In the genomic region with DNA sequence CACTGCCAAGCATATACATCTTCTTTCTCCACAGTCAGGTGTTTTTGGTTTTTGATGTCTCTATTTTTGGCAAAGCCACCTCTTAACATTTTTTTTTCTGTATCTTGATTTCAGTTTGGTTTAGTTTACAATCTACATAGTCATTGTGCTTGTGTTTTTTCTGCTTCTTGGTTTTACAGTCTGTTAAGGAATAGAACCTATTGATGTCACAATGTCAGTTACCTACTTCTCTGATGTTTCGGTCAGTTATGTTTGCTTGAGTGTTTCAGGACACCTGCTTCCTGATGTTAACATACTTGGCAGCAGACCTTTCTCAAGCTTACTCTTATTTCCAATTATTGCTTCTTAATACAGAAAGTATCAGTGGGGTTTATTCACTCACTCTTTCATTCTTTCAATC, we compare ENCODE assay signal across 17 cellular contexts.
DNase-seq lines count a peak whose midpoint lies in the region; ATAC-seq, FAIRE-seq and TF ChIP-seq lines count a peak whose summit lies in the region.
"Had no signal": no experiment of that assay in that cellular context is flagged by ENCODE, and none has a peak within 500 bp of the region (broad histone marks: within the 10 kb centered on the region; RNA-seq: fewer than 3 reads in every experiment).

No MANE protein-coding gene starts in this region.

- RAD21 ChIA-PET in GM12878 (lab: Charles Lee; ENCODE audit: unreplicated experiment) = no interaction called here

- CTCF ChIA-PET in GM12878 (lab: Yijun Ruan, JAX) = no interaction called here

- no peaks in the 10 kb centered on the region for H3K79me2 ChIP-seq in GM12878 (ENCODE audit: control insufficient read depth, insufficient read depth, low read length)

- no peaks in the 10 kb centered on the region for H4K20me1 ChIP-seq in GM12878 (ENCODE audit: control insufficient read depth, insufficient read depth)

- peaks cover 14% of the 10 kb centered on the region for H3K4me1 Mint-ChIP-seq in mesothelial cell of epicardium
- no peaks in the 10 kb centered on the region for H3K4me1 Mint-ChIP-seq in activated T-helper 17 cell treated with anti-CD3 and anti-CD28 coated beads, Interleukin-2, amount 50 U/mL, for 72 hours

- TF ChIP-seq POLR2A in GM12878 (IDR thresholded peaks at IDR 0.05; ENCODE audit: low read depth, low read length) = no peak

- H3K27me3 ChIP-seq in GM12878 (replicated peaks in 1 of 2; ENCODE audit: control insufficient read depth in 2 of 2, insufficient read depth in 2 of 2, low read length in 1 of 2) (no peaks in the 10 kb centered on the region), BE2C (no peaks in the 10 kb centered on the region), WERI-Rb-1 (ENCODE audit: insufficient read depth, low read depth, severe bottlenecking) (no peaks in the 10 kb centered on the region)
- H3K27me3 ChIP-seq: adrenal gland, foreskin keratinocyte, thyroid gland had no signal

- H3K4me1 ChIP-seq in GM12878 (ENCODE audit: control insufficient read depth, insufficient read depth, low read length) = no peaks in the 10 kb centered on the region
- no peaks in the 10 kb centered on the region for H3K4me1 ChIP-seq in BE2C
- H3K4me1 ChIP-seq: adrenal gland, foreskin keratinocyte, thyroid gland had no signal

- no peaks in the 10 kb centered on the region for H3K27me3 Mint-ChIP-seq in mesothelial cell of epicardium (ENCODE audit: low read depth)
- no peaks in the 10 kb centered on the region for H3K27me3 Mint-ChIP-seq in activated T-helper 17 cell treated with anti-CD3 and anti-CD28 coated beads, Interleukin-2, amount 50 U/mL, for 72 hours

- ATAC-seq in GM18873 (IDR thresholded peaks at IDR 0.05; ENCODE audit: low FRiP score, unreplicated experiment) (peak; percentile 79), GM21529 (IDR thresholded peaks at IDR 0.05; ENCODE audit: unreplicated experiment) (peak; percentile 77), HG03095 (IDR thresholded peaks at IDR 0.05; ENCODE audit: unreplicated experiment) (peak; percentile 89), GM12878 (peak; percentile 83)
- no peak for ATAC-seq in activated T-helper 17 cell treated with anti-CD3 and anti-CD28 coated beads, Interleukin-2, amount 50 U/mL, for 72 hours (replicated peaks)
- ATAC-seq: foreskin keratinocyte had no signal

- no peaks in the 10 kb centered on the region for H3K9me3 Mint-ChIP-seq in mesothelial cell of epicardium
- H3K9me3 Mint-ChIP-seq in activated T-helper 17 cell treated with anti-CD3 and anti-CD28 coated beads, Interleukin-2, amount 50 U/mL, for 72 hours = peaks cover 5% of the 10 kb centered on the region

- no peak for TF ChIP-seq EP300 in GM12878 (IDR thresholded peaks at IDR 0.05; ENCODE audit: borderline replicate concordance in 1 of 2, control insufficient read depth in 1 of 2, low read depth in 2 of 2, low read length in 2 of 2)

- in situ Hi-C loops in GM12878 (cut with MboI) = no loop called here

- no TSS peak for BruUV-seq in GM12878 (replicated peaks; lab: Mats Ljungman, UMichigan)

- no peak overlapping the region for H3K27ac Mint-ChIP-seq in mesothelial cell of epicardium
- no peak overlapping the region for H3K27ac Mint-ChIP-seq in activated T-helper 17 cell treated with anti-CD3 and anti-CD28 coated beads, Interleukin-2, amount 50 U/mL, for 72 hours

- DNase-seq in GM12878 (ENCODE audit: low read depth, low spot score) (no peak), mesothelial cell of epicardium (ENCODE audit: low spot score in 2 of 2, unreplicated experiment in 2 of 2) (no peak), BE2C (no peak), WERI-Rb-1 (no peak)
- DNase-seq: activated CD8-positive, alpha-beta memory T cell treated with anti-CD3 and anti-CD28 coated beads for 24 hours; adrenal gland; foreskin keratinocyte; MV-4-11; RPMI8226; thyroid gland had no signal

- peak; percentile 64 for FAIRE-seq in GM12878 (lab: Jason Lieb, UNC)
- FAIRE-seq: endometrium, H54 had no signal

- intact Hi-C loops in GM12878 (cut with micrococcal nuclease; ENCODE audit: unreplicated experiment) = no loop called here

- H3K36me3 ChIP-seq in GM12878 (ENCODE audit: control insufficient read depth in 2 of 2, insufficient read depth in 2 of 2, low read length in 1 of 2) = no peaks in the 10 kb centered on the region
- H3K36me3 ChIP-seq in BE2C = no peaks in the 10 kb centered on the region
- no peaks in the 10 kb centered on the region for H3K36me3 ChIP-seq in WERI-Rb-1
- H3K36me3 ChIP-seq: adrenal gland, thyroid gland had no signal

- no peak overlapping the region for H3K27ac ChIP-seq in GM12878 (ENCODE audit: control insufficient read depth, insufficient read depth)
- no peak overlapping the region for H3K27ac ChIP-seq in WERI-Rb-1
- H3K27ac ChIP-seq: adrenal gland, foreskin keratinocyte, skin epidermis, thyroid gland had no signal

- no peak for TF ChIP-seq RAD21 in GM12878 (IDR thresholded peaks at IDR 0.05; ENCODE audit: insufficient read depth, low read depth, low read length)

- no peak overlapping the region for H3K9ac ChIP-seq in GM12878 (ENCODE audit: control insufficient read depth, insufficient read depth, low read length)

- SMC1A ChIA-PET in GM12878 (lab: Charles Lee; ENCODE audit: uncharacterized antibody, unreplicated experiment) = no interaction called here

- H3K9me3 ChIP-seq in GM12878 (replicated peaks; ENCODE audit: control insufficient read depth, insufficient read depth, low read length) (no peaks in the 10 kb centered on the region), BE2C (no peaks in the 10 kb centered on the region), WERI-Rb-1 (ENCODE audit: severe bottlenecking) (no peaks in the 10 kb centered on the region)
- H3K9me3 ChIP-seq: adrenal gland, thyroid gland had no signal

- H3K36me3 Mint-ChIP-seq in mesothelial cell of epicardium = no peaks in the 10 kb centered on the region
- H3K36me3 Mint-ChIP-seq in activated T-helper 17 cell treated with anti-CD3 and anti-CD28 coated beads, Interleukin-2, amount 50 U/mL, for 72 hours (ENCODE audit: low read depth) = no peaks in the 10 kb centered on the region

- 8% methylated on average over 1 of the region's 1 CpG for WGBS in GM12878 (ENCODE audit: insufficient coverage, insufficient replicate concordance, low lambda C conversion rate, missing lambda C conversion rate)

- H3K4me3 ChIP-seq in GM12878 (no peak overlapping the region), BE2C (ENCODE audit: low read depth, low read length) (no peak overlapping the region), WERI-Rb-1 (ENCODE audit: low read depth, low read length) (no peak overlapping the region)
- H3K4me3 ChIP-seq: adrenal gland, skin epidermis, thyroid gland had no signal

- H3K4me2 ChIP-seq in GM12878 (ENCODE audit: control insufficient read depth, insufficient read depth) = no peak overlapping the region

- TF ChIP-seq CTCF in GM12878 (IDR thresholded peaks at IDR 0.05 in 2 of 3, conservative IDR thresholded peaks at IDR 0.05 in 1 of 3; ENCODE audit: control insufficient read depth in 2 of 3, extremely low read depth in 1 of 3, insufficient read depth in 1 of 3, low read depth in 3 of 3, low read length in 3 of 3) (no peak), mesothelial cell of epicardium (IDR thresholded peaks at IDR 0.05; ENCODE audit: unreplicated experiment) (no peak), BE2C (IDR thresholded peaks at IDR 0.05; ENCODE audit: low read depth, low read length) (no peak), WERI-Rb-1 (IDR thresholded peaks at IDR 0.05; ENCODE audit: low read depth, low read length) (no peak)

- POLR2A ChIA-PET in GM12878 (lab: Charles Lee) = no interaction called here

- H2AFZ ChIP-seq in GM12878 (ENCODE audit: control insufficient read depth, low read depth, low read length) = peak overlapping the region; percentile 51; the same call in 1 of the 2 replicates

- no peak overlapping the region for H3K4me3 Mint-ChIP-seq in mesothelial cell of epicardium
- no peak overlapping the region for H3K4me3 Mint-ChIP-seq in activated T-helper 17 cell treated with anti-CD3 and anti-CD28 coated beads, Interleukin-2, amount 50 U/mL, for 72 hours

TF ChIP-seq in GM12878, 131 proteins besides CTCF, POLR2A, EP300 and RAD21 (continues in another document):
- peak; percentile 26; the same call in 1 of the 2 replicates for TF ChIP-seq JUNB (IDR thresholded peaks at IDR 0.05)
- 0 out of 2 replicates have a peak, but pooled peaks have one; percentile 15 for TF ChIP-seq CREB1 (IDR thresholded peaks at IDR 0.05; ENCODE audit: low read depth)
- TF ChIP-seq BRCA1 (IDR thresholded peaks at IDR 0.05; ENCODE audit: low read depth, low read length) = no peak
- TF ChIP-seq, protein P1, sequence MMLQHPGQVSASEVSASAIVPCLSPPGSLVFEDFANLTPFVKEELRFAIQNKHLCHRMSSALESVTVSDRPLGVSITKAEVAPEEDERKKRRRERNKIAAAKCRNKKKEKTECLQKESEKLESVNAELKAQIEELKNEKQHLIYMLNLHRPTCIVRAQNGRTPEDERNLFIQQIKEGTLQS (IDR thresholded peaks at IDR 0.05; ENCODE audit: borderline replicate concordance, extremely low read depth, low read depth, low read length) = no peak
- TF ChIP-seq YBX1 (IDR thresholded peaks at IDR 0.05) = no peak
- TF ChIP-seq STAT3 (IDR thresholded peaks at IDR 0.05; ENCODE audit: low read depth, low read length) = no peak
- TF ChIP-seq, protein P2, sequence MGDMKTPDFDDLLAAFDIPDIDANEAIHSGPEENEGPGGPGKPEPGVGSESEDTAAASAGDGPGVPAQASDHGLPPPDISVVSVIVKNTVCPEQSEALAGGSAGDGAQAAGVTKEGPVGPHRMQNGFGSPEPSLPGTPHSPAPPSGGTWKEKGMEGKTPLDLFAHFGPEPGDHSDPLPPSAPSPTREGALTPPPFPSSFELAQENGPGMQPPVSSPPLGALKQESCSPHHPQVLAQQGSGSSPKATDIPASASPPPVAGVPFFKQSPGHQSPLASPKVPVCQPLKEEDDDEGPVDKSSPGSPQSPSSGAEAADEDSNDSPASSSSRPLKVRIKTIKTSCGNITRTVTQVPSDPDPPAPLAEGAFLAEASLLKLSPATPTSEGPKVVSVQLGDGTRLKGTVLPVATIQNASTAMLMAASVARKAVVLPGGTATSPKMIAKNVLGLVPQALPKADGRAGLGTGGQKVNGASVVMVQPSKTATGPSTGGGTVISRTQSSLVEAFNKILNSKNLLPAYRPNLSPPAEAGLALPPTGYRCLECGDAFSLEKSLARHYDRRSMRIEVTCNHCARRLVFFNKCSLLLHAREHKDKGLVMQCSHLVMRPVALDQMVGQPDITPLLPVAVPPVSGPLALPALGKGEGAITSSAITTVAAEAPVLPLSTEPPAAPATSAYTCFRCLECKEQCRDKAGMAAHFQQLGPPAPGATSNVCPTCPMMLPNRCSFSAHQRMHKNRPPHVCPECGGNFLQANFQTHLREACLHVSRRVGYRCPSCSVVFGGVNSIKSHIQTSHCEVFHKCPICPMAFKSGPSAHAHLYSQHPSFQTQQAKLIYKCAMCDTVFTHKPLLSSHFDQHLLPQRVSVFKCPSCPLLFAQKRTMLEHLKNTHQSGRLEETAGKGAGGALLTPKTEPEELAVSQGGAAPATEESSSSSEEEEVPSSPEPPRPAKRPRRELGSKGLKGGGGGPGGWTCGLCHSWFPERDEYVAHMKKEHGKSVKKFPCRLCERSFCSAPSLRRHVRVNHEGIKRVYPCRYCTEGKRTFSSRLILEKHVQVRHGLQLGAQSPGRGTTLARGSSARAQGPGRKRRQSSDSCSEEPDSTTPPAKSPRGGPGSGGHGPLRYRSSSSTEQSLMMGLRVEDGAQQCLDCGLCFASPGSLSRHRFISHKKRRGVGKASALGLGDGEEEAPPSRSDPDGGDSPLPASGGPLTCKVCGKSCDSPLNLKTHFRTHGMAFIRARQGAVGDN (IDR thresholded peaks at IDR 0.05) = no peak
- no peak for TF ChIP-seq SMARCA5 (IDR thresholded peaks at IDR 0.05)
